ENCODE assay signal across 17 cellular contexts in the genomic region with DNA sequence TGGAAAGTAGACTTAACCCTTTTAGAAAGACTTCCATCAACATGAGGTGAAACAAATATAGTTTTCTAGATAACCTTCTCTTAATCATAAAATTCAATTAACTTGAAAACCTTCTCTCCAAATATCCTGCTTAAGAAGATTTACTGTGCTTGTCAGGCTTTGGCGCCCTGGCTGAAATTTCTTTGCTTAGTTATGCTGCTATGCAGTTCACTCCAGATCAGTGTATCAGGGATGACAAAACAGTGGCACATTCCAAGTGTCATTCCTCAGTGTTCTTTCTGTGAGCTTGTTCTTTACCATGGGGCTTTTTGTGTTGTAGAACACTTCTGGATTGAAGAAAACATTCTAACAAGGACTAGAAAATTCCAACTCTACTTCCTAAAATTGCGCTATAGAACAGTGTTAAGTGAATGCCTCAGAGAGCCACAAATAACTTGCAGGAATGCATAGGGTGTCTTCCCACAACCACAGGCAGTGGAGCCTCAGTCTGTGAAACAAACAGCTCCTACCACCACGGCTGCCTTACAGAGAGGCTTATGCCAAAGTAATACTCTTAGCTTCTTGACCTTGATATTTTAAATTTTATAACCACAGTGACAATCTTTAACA.
DNase-seq lines count a peak whose midpoint lies in the region; ATAC-seq, FAIRE-seq and TF ChIP-seq lines count a peak whose summit lies in the region.
"Had no signal": no experiment of that assay in that cellular context is flagged by ENCODE, and none has a peak within 500 bp of the region (broad histone marks: within the 10 kb centered on the region; RNA-seq: fewer than 3 reads in every experiment).

No MANE protein-coding gene starts in this region.

- H3K36me3 ChIP-seq in psoas muscle (ENCODE audit: insufficient read depth in 1 of 2, low read depth in 1 of 2): no peaks in the 10 kb centered on the region
- H3K36me3 ChIP-seq: esophagus squamous epithelium, uterus had no signal

- no peak for ATAC-seq in psoas muscle
- ATAC-seq: activated CD8-positive, alpha-beta T cell treated with anti-CD3 and anti-CD28 coated beads, Interleukin-2, amount 10 ng/mL, durations not matched to agents 7 days and 5 days; left cardiac atrium had no signal

- no peaks in the 10 kb centered on the region for H3K36me3 Mint-ChIP-seq in mesothelial cell of epicardium

- intact Hi-C loops in psoas muscle (cut with DNase I): no loop called here

- H3K4me3 ChIP-seq in psoas muscle: no peak overlapping the region
- H3K4me3 ChIP-seq: esophagus squamous epithelium, uterus had no signal

- no peaks in the 10 kb centered on the region for H3K9me3 Mint-ChIP-seq in mesothelial cell of epicardium
- H3K9me3 Mint-ChIP-seq: activated T-helper 2 cell treated with anti-CD3 and anti-CD28 coated beads, Interferon-gamma antibody, Interleukin-2, Interleukin-4, amounts not matched to agents 10 μg/mL and 5 μg/mL and 100 μg/mL, durations not matched to agents 14 hours and 24 hours and 36 hours; CD8-positive, alpha-beta memory T cell had no signal

- TF ChIP-seq CTCF in mesothelial cell of epicardium (IDR thresholded peaks at IDR 0.05; ENCODE audit: unreplicated experiment) (no peak), psoas muscle (IDR thresholded peaks at IDR 0.05) (no peak)

- WGBS in psoas muscle, 3 donors: 61 to 72% (median 68%) methylated on average over 3 of the region's 3 CpGs

- no peak for FAIRE-seq in HTR-8/SVneo (lab: Jason Lieb, UNC)
- FAIRE-seq: G401.6 had no signal

- H3K27ac Mint-ChIP-seq in mesothelial cell of epicardium: peak overlapping the region; percentile 92
- H3K27ac Mint-ChIP-seq: activated CD8-positive, alpha-beta T cell treated with anti-CD3 and anti-CD28 coated beads, Interleukin-2, amount 10 ng/mL, durations not matched to agents 7 days and 5 days; activated T-helper 2 cell treated with anti-CD3 and anti-CD28 coated beads, Interferon-gamma antibody, Interleukin-2, Interleukin-4, amounts not matched to agents 10 μg/mL and 5 μg/mL and 100 μg/mL, durations not matched to agents 14 hours and 24 hours and 36 hours; CD8-positive, alpha-beta memory T cell had no signal

- peak; percentile 22 for DNase-seq in AG20443 (ENCODE audit: low spot score)
- DNase-seq in HTR-8/SVneo (ENCODE audit: insufficient read length, low spot score): peak; percentile 4
- peak; percentile 85 for DNase-seq in astrocyte of the hippocampus (ENCODE audit: low read depth, low spot score)
- DNase-seq in mesothelial cell of epicardium (ENCODE audit: low spot score in 2 of 2, unreplicated experiment in 2 of 2): no peak
- no peak for DNase-seq in activated CD4-positive, alpha-beta T cell treated with anti-CD3 and anti-CD28 coated beads, Interleukin-2, amount 50 U/mL, for 4 hours
- DNase-seq in activated CD4-positive, alpha-beta T cell treated with anti-CD3 and anti-CD28 coated beads for 1 hour: no peak
- no peak for DNase-seq in psoas muscle
- DNase-seq in stimulated activated CD4-positive, alpha-beta T cell treated with anti-CD3 and anti-CD28 coated beads, Interleukin-2, amount 100 ng/mL, for 24 hours: no peak
- DNase-seq: activated CD8-positive, alpha-beta T cell treated with anti-CD3 and anti-CD28 coated beads, Interleukin-2, amount 10 ng/mL, durations not matched to agents 7 days and 5 days; CD8-positive, alpha-beta memory T cell; esophagus squamous epithelium; hippocampal formation; left cardiac atrium; OCI-M1; uterus had no signal

- no peaks in the 10 kb centered on the region for H3K4me1 ChIP-seq in psoas muscle
- H3K4me1 ChIP-seq: esophagus squamous epithelium, uterus had no signal

- peaks cover 67% of the 10 kb centered on the region for H3K4me1 Mint-ChIP-seq in mesothelial cell of epicardium

- no peaks in the 10 kb centered on the region for H3K27me3 ChIP-seq in psoas muscle (ENCODE audit: insufficient read depth in 3 of 3, low read length in 2 of 3)
- H3K27me3 ChIP-seq: esophagus squamous epithelium, uterus had no signal

- no peaks in the 10 kb centered on the region for H3K9me3 ChIP-seq in psoas muscle
- H3K9me3 ChIP-seq: esophagus squamous epithelium, uterus had no signal

- no peak overlapping the region for H3K27ac ChIP-seq in psoas muscle
- H3K27ac ChIP-seq: esophagus squamous epithelium, uterus had no signal

- H3K4me3 Mint-ChIP-seq in mesothelial cell of epicardium: no peak overlapping the region
- H3K4me3 Mint-ChIP-seq: activated CD8-positive, alpha-beta T cell treated with anti-CD3 and anti-CD28 coated beads, Interleukin-2, amount 10 ng/mL, durations not matched to agents 7 days and 5 days; CD8-positive, alpha-beta memory T cell had no signal

- H3K27me3 Mint-ChIP-seq in mesothelial cell of epicardium (ENCODE audit: low read depth): no peaks in the 10 kb centered on the region
- H3K27me3 Mint-ChIP-seq: CD8-positive, alpha-beta memory T cell had no signal

Comparison
In these comparisons a context has a peak if more than half of its experiments do, and no peak if none do; other contexts are left out.
1. DNase-seq: peak in AG20443 (single experiment), HTR-8/SVneo (single experiment) and astrocyte of the hippocampus (single experiment); none in mesothelial cell of epicardium (0 of 2), activated CD4-positive, alpha-beta T cell treated with anti-CD3 and anti-CD28 coated beads, Interleukin-2, amount 50 U/mL, for 4 hours (0 of 2), activated CD4-positive, alpha-beta T cell treated with anti-CD3 and anti-CD28 coated beads for 1 hour (single experiment), psoas muscle (0 of 2) and stimulated activated CD4-positive, alpha-beta T cell treated with anti-CD3 and anti-CD28 coated beads, Interleukin-2, amount 100 ng/mL, for 24 hours (0 of 2).